Comparison of ENCODE assay signal across 10 cellular contexts in the genomic region with DNA sequence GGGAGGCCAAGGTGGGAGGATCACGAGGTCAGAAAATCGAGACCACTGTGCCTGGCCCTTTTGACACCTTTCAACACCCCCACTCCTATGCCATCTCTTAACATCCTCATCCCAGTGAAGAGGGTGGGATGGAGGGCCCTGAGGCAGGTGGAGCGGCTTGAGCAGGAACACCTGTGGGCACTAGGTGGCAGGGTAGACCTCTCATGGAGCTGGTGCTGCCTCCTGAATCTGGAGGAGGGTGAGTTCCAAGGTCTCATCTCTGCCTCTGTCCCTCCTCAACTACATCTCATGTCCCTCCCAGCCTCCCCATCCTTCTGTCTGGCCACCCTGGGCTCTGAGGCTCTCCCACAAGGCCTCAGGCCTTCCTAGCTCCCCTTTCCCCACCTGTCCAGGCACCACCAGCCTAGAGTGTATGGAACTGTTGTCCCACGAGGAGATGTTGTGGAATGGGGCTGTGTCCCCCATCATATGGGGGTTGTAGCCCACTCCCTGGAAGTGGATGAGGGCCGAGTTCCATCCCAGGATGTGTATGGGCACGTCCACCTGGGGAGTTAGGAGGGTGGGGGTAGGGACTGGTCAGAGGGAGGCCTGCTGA. TPM values are rescaled to one million over a fixed set of nuclear protein-coding genes. Genes with fewer than 3 reads are reported as not detected.
DNase-seq lines count a peak whose midpoint lies in the region; ATAC-seq, FAIRE-seq and TF ChIP-seq lines count a peak whose summit lies in the region.
"Had no signal": no experiment of that assay in that cellular context is flagged by ENCODE, and none has a peak within 500 bp of the region (broad histone marks: within the 10 kb centered on the region; RNA-seq: fewer than 3 reads in every experiment).

No MANE protein-coding gene starts in this region.

- TF ChIP-seq EP300 in GM12878 (IDR thresholded peaks at IDR 0.05; ENCODE audit: borderline replicate concordance in 1 of 2, control insufficient read depth in 1 of 2, low read depth in 2 of 2, low read length in 2 of 2), result no peak

- H3K18ac ChIP-seq in neuronal stem cell (ENCODE audit: low read length), result peak overlapping the region; percentile 72

- no peak overlapping the region for H2AFZ ChIP-seq in GM12878 (ENCODE audit: control insufficient read depth, low read depth, low read length)
- H2AFZ ChIP-seq in neuronal stem cell (ENCODE audit: low read length), result no peak overlapping the region

- H3K27me3 ChIP-seq in GM12878 (replicated peaks in 1 of 2; ENCODE audit: control insufficient read depth in 2 of 2, insufficient read depth in 2 of 2, low read length in 1 of 2), result no peaks in the 10 kb centered on the region; a peak in 2 of 4 replicates
- H3K27me3 ChIP-seq in neuronal stem cell (ENCODE audit: control insufficient read depth in 3 of 3, insufficient read depth in 3 of 3, low read depth in 1 of 3, low read length in 3 of 3), result peaks cover 0 to 31% (median 17%) of the 10 kb centered on the region in 3 experiments
- no peaks in the 10 kb centered on the region for H3K27me3 ChIP-seq in uterus

- peak; percentile 59 to 69 (median 61) for TF ChIP-seq CTCF in GM12878 (IDR thresholded peaks at IDR 0.05 in 2 of 3, conservative IDR thresholded peaks at IDR 0.05 in 1 of 3; ENCODE audit: control insufficient read depth in 2 of 3, extremely low read depth in 1 of 3, insufficient read depth in 1 of 3, low read depth in 3 of 3, low read length in 3 of 3)
- no peak for TF ChIP-seq CTCF in uterus (IDR thresholded peaks at IDR 0.05)
- no peak for TF ChIP-seq CTCF in coronary artery (IDR thresholded peaks at IDR 0.05)

- BruUV-seq in GM12878 (replicated peaks; lab: Mats Ljungman, UMichigan), result no TSS peak

- H4K8ac ChIP-seq in neuronal stem cell (ENCODE audit: low read depth, low read length), result no peak overlapping the region

- H3K9ac ChIP-seq in GM12878 (ENCODE audit: control insufficient read depth, insufficient read depth, low read length) (no peak overlapping the region), neuronal stem cell (ENCODE audit: low read depth, low read length, poor library complexity) (no peak overlapping the region)

- RAD21 ChIA-PET in GM12878 (lab: Charles Lee; ENCODE audit: unreplicated experiment), result interaction anchor here (0.6 to 1.8 kb wide), 3 partner anchors 75 to 144 kb away, joined by 3 to 6 read pairs (median 3); no protein-coding TSS in a partner anchor

- 7% methylated on average over 6 of the region's 6 CpGs for WGBS in GM12878 (ENCODE audit: insufficient coverage, insufficient replicate concordance, low lambda C conversion rate, missing lambda C conversion rate)
- no CpG with 5 or more reads among the region's 6 CpGs for WGBS in neuronal stem cell (ENCODE audit: extremely low coverage in 2 of 2, insufficient read length in 2 of 2, insufficient replicate concordance in 1 of 2), 2 donors

- H3K79me2 ChIP-seq in GM12878 (ENCODE audit: control insufficient read depth, insufficient read depth, low read length), result no peaks in the 10 kb centered on the region

- H2BK120ac ChIP-seq in neuronal stem cell (ENCODE audit: low read depth, low read length), result no peak overlapping the region

- intact Hi-C loops in GM12878 (cut with micrococcal nuclease; ENCODE audit: unreplicated experiment), result no loop called here
- intact Hi-C loops in uterus (cut with DNase I; ENCODE audit: low total_unique reads), result no loop called here

- TF ChIP-seq RAD21 in GM12878 (IDR thresholded peaks at IDR 0.05; ENCODE audit: insufficient read depth, low read depth, low read length), result peak; percentile 20; the same call in 1 of the 2 replicates

- H3K23ac ChIP-seq in neuronal stem cell (ENCODE audit: low read depth, low read length, poor library complexity), result peak overlapping the region; percentile 75

- H2AK5ac ChIP-seq in neuronal stem cell (ENCODE audit: low read depth, low read length), result no peak overlapping the region

- no peak overlapping the region for H2BK15ac ChIP-seq in neuronal stem cell (ENCODE audit: low read length)

- no peak overlapping the region for H2BK5ac ChIP-seq in neuronal stem cell (ENCODE audit: low read length)

- H4K91ac ChIP-seq in neuronal stem cell (ENCODE audit: low read depth, low read length, poor library complexity), result no peak overlapping the region

- no peaks in the 10 kb centered on the region for H3K36me3 ChIP-seq in GM12878 (ENCODE audit: control insufficient read depth in 2 of 2, insufficient read depth in 2 of 2, low read length in 1 of 2)
- H3K36me3 ChIP-seq in neuronal stem cell (replicated peaks in 1 of 2; ENCODE audit: control insufficient read depth in 2 of 2, insufficient read depth in 2 of 2, low read length in 2 of 2), result no peaks in the 10 kb centered on the region
- no peaks in the 10 kb centered on the region for H3K36me3 ChIP-seq in uterus

- peak; percentile 62 for FAIRE-seq in GM12878 (lab: Jason Lieb, UNC)
- FAIRE-seq: G401.6 had no signal

- no peak overlapping the region for H3K4ac ChIP-seq in neuronal stem cell (ENCODE audit: low read length)

- SMC1A ChIA-PET in GM12878 (lab: Charles Lee; ENCODE audit: uncharacterized antibody, unreplicated experiment), result interaction anchor here (0.7 to 2.5 kb wide), 4 partner anchors 53 to 847 kb away, joined by 3 to 9 read pairs (median 4); no protein-coding TSS in a partner anchor

- H4K20me1 ChIP-seq in GM12878 (ENCODE audit: control insufficient read depth, insufficient read depth), result no peaks in the 10 kb centered on the region

- H3K4me3 ChIP-seq in GM12878, result no peak overlapping the region
- no peak overlapping the region for H3K4me3 ChIP-seq in neuronal stem cell (ENCODE audit: low read length in 2 of 2)
- H3K4me3 ChIP-seq in uterus, result no peak overlapping the region
- no peak overlapping the region for H3K4me3 ChIP-seq in coronary artery

- in situ Hi-C loops in GM12878 (cut with MboI), result no loop called here

- no peak overlapping the region for H3K27ac ChIP-seq in GM12878 (ENCODE audit: control insufficient read depth, insufficient read depth)
- no peak overlapping the region for H3K27ac ChIP-seq in neuronal stem cell (replicated peaks; ENCODE audit: low read length)
- no peak overlapping the region for H3K27ac ChIP-seq in uterus
- H3K27ac ChIP-seq in coronary artery, result no peak overlapping the region

- H3K4me1 ChIP-seq in GM12878 (ENCODE audit: control insufficient read depth, insufficient read depth, low read length) (no peaks in the 10 kb centered on the region), neuronal stem cell (ENCODE audit: control insufficient read depth in 2 of 2, insufficient read depth in 1 of 2, low read depth in 1 of 2, low read length in 2 of 2) (peaks cover 0 to 2% of the 10 kb centered on the region in 2 donors), uterus (no peaks in the 10 kb centered on the region)

- DNase-seq in NCI-H510A (lab: John Stamatoyannopoulos, UW) (peak; percentile 10), NCI-H510A treated with DMSO at 0.1 percent for 48 hours (lab: John Stamatoyannopoulos, UW) (no peak), HuH-7 (ENCODE audit: low spot score) (peak; percentile 86), GM12878 (ENCODE audit: low read depth, low spot score) (no peak), neuronal stem cell (ENCODE audit: low spot score) (no peak), uterus (no peak), coronary artery (ENCODE audit: low spot score) (no peak)
- no peak for DNase-seq in effector CD8-positive, alpha-beta T cell (lab: John Stamatoyannopoulos, UW)

- TF ChIP-seq POLR2A in GM12878 (IDR thresholded peaks at IDR 0.05; ENCODE audit: low read depth, low read length) (no peak), uterus (IDR thresholded peaks at IDR 0.05) (no peak)

- no peak overlapping the region for H2BK12ac ChIP-seq in neuronal stem cell (ENCODE audit: low read length)

- H3K4me2 ChIP-seq in GM12878 (ENCODE audit: control insufficient read depth, insufficient read depth), result no peak overlapping the region
- no peak overlapping the region for H3K4me2 ChIP-seq in neuronal stem cell (ENCODE audit: insufficient read depth, low read length, poor library complexity, severe bottlenecking)

- peak overlapping the region; percentile 14 for H3K14ac ChIP-seq in neuronal stem cell (ENCODE audit: low read length)

- CTCF ChIA-PET in GM12878 (lab: Yijun Ruan, JAX), result interaction anchor here (0.6 to 2.4 kb wide), 13 partner anchors 9 to 890 kb away, joined by 3 to 9 read pairs (median 4); partner anchors contain the start of gene CDK5R2

- H3K9me3 ChIP-seq in GM12878 (replicated peaks; ENCODE audit: control insufficient read depth, insufficient read depth, low read length), result no peaks in the 10 kb centered on the region
- peaks cover 0 to 2% of the 10 kb centered on the region in 2 donors for H3K9me3 ChIP-seq in neuronal stem cell (replicated peaks in 1 of 2; ENCODE audit: control insufficient read depth in 2 of 2, insufficient read depth in 1 of 2, low read depth in 1 of 2, low read length in 2 of 2)
- H3K9me3 ChIP-seq in uterus, result no peaks in the 10 kb centered on the region

- ATAC-seq in GM12878, result peak; percentile 89

- POLR2A ChIA-PET in GM12878 (lab: Charles Lee), result interaction anchor here (0.6 kb wide), 1 partner anchor 218 kb away, joined by 4 read pairs; no protein-coding TSS in a partner anchor

- H3K79me1 ChIP-seq in neuronal stem cell (ENCODE audit: low read depth, low read length), result no peaks in the 10 kb centered on the region

RNA-seq across cellular contexts. Expression of gene CRYBA2, which starts 17.0 kb away (rescaled TPM):
- total RNA-seq in GM12878 (2013; cell fraction: nucleolus; rRNA removed), result not detected in 2 replicates
- total RNA-seq in GM12878 (2014; rRNA removed) (not detected in 2 replicates), GM12878 (2014; rRNA removed; fragmentation: Illumina TruSeq; extraction: Trizol) (not detected in 2 replicates), GM12878 (2021) (not detected in 2 replicates), uterus (not detected)
- not detected for polyA plus RNA-seq in GM12878 (2011; ENCODE audit: low read depth)
- polyA plus RNA-seq in GM12878 (2011; rRNA removed) (not detected in 2 replicates), GM12878 (2014; fragmentation: Illumina TruSeq; extraction: Trizol) (not detected in 2 replicates), GM12878 (2014; fragmentation: Nextera tagmentation; extraction: Ambion mirVana) (not detected), GM12878 (2014; rRNA removed) (not detected in 2 replicates), GM12878 (2016; fragmentation: Nextera tagmentation; extraction: Ambion mirVana) (not detected)
- polyA plus RNA-seq in GM12878 (2011; cell fraction: cytosol; rRNA removed), result not detected in 2 replicates
- not detected in 2 replicates for polyA plus RNA-seq in GM12878 (2011; cell fraction: nucleus; rRNA removed)
- not detected in 2 replicates for polyA plus RNA-seq in GM12878 (2012)
- not detected in 2 replicates for polyA minus RNA-seq in GM12878 (2011; rRNA and poly(A)+ RNA removed)
- polyA minus RNA-seq in GM12878 (2011; cell fraction: cytosol; rRNA and poly(A)+ RNA removed), result not detected in 2 replicates
- polyA minus RNA-seq in GM12878 (2011; cell fraction: nucleus; rRNA and poly(A)+ RNA removed), result not detected in 2 replicates
- polyA plus RNA-seq in neuronal stem cell (2013, experiment 1 of 2), result not detected
- not detected for polyA plus RNA-seq in neuronal stem cell (2013, experiment 2 of 2)
- total RNA-seq: T-helper 1 cell treated with Interleukin-12 subunit alpha and Interleukin-12 subunit beta and Interleukin-4 antibody, amounts not matched to agents 30 ng/mL and 1 ng/mL, for 36 hours had no signal

RNA-seq across cellular contexts. Expression of gene FEV, which starts 25.3 kb away (rescaled TPM):
- total RNA-seq in GM12878 (2013; cell fraction: nucleolus; rRNA removed), result not detected in 2 replicates
- not detected in 2 replicates for total RNA-seq in GM12878 (2014; rRNA removed)
- total RNA-seq in GM12878 (2014; rRNA removed; fragmentation: Illumina TruSeq; extraction: Trizol), result not detected in 2 replicates
- not detected in 2 replicates for total RNA-seq in GM12878 (2021)
- polyA plus RNA-seq in GM12878 (2011; ENCODE audit: low read depth), result not detected
- not detected in 2 replicates for polyA plus RNA-seq in GM12878 (2011; rRNA removed)
- polyA plus RNA-seq in GM12878 (2011; cell fraction: cytosol; rRNA removed), result not detected in 2 replicates
- not detected in 2 replicates for polyA plus RNA-seq in GM12878 (2011; cell fraction: nucleus; rRNA removed)
- polyA plus RNA-seq in GM12878 (2012), result not detected in 2 replicates
- polyA plus RNA-seq in GM12878 (2014; fragmentation: Illumina TruSeq; extraction: Trizol), result not detected in 2 replicates
- not detected for polyA plus RNA-seq in GM12878 (2014; fragmentation: Nextera tagmentation; extraction: Ambion mirVana)
- polyA plus RNA-seq in GM12878 (2014; rRNA removed), result not detected in 2 replicates
- polyA plus RNA-seq in GM12878 (2016; fragmentation: Nextera tagmentation; extraction: Ambion mirVana), result not detected
- polyA minus RNA-seq in GM12878 (2011; rRNA and poly(A)+ RNA removed), result not detected in 2 replicates
- polyA minus RNA-seq in GM12878 (2011; cell fraction: cytosol; rRNA and poly(A)+ RNA removed), result not detected in 2 replicates
- not detected in 2 replicates for polyA minus RNA-seq in GM12878 (2011; cell fraction: nucleus; rRNA and poly(A)+ RNA removed)
- not detected for polyA plus RNA-seq in neuronal stem cell (2013, experiment 1 of 2)
- not detected for polyA plus RNA-seq in neuronal stem cell (2013, experiment 2 of 2)
- not detected for total RNA-seq in uterus
- total RNA-seq: T-helper 1 cell treated with Interleukin-12 subunit alpha and Interleukin-12 subunit beta and Interleukin-4 antibody, amounts not matched to agents 30 ng/mL and 1 ng/mL, for 36 hours had no signal

RNA-seq across cellular contexts. Expression of gene CFAP65, which starts 31.1 kb away (rescaled TPM):
- total RNA-seq in GM12878 (2013; cell fraction: nucleolus; rRNA removed), result not detected in 2 replicates
- total RNA-seq in GM12878 (2014; rRNA removed), result not detected in 2 replicates
- total RNA-seq in GM12878 (2014; rRNA removed; fragmentation: Illumina TruSeq; extraction: Trizol), result not detected in 2 replicates
- total RNA-seq in GM12878 (2021), result not detected in 2 replicates
- not detected for polyA plus RNA-seq in GM12878 (2011; ENCODE audit: low read depth)
- not detected in 2 replicates for polyA plus RNA-seq in GM12878 (2011; rRNA removed)
- polyA plus RNA-seq in GM12878 (2011; cell fraction: cytosol; rRNA removed), result 0.07 TPM in 1 of 2 replicates, not detected in the other
- polyA plus RNA-seq in GM12878 (2011; cell fraction: nucleus; rRNA removed), result not detected in 2 replicates
- polyA plus RNA-seq in GM12878 (2012), result not detected in 2 replicates
- polyA plus RNA-seq in GM12878 (2014; fragmentation: Illumina TruSeq; extraction: Trizol), result not detected in 2 replicates
- not detected for polyA plus RNA-seq in GM12878 (2014; fragmentation: Nextera tagmentation; extraction: Ambion mirVana)
- not detected in 2 replicates for polyA plus RNA-seq in GM12878 (2014; rRNA removed)
- polyA plus RNA-seq in GM12878 (2016; fragmentation: Nextera tagmentation; extraction: Ambion mirVana), result not detected
- not detected in 2 replicates for polyA minus RNA-seq in GM12878 (2011; rRNA and poly(A)+ RNA removed)
- polyA minus RNA-seq in GM12878 (2011; cell fraction: cytosol; rRNA and poly(A)+ RNA removed), result not detected in 2 replicates
- polyA minus RNA-seq in GM12878 (2011; cell fraction: nucleus; rRNA and poly(A)+ RNA removed), result not detected in 2 replicates
- 0.26 TPM for polyA plus RNA-seq in neuronal stem cell (2013, experiment 1 of 2)
- 0.26 TPM for polyA plus RNA-seq in neuronal stem cell (2013, experiment 2 of 2)
- total RNA-seq in uterus, result 1 to 10 TPM in 3 of 4 donors, under 1 TPM in 1; 0.21 to 3.5 (median 1.9) TPM
- total RNA-seq: T-helper 1 cell treated with Interleukin-12 subunit alpha and Interleukin-12 subunit beta and Interleukin-4 antibody, amounts not matched to agents 30 ng/mL and 1 ng/mL, for 36 hours had no signal

RNA-seq across cellular contexts. Expression of gene IHH, which starts 50.5 kb away (rescaled TPM):
- total RNA-seq in GM12878 (2013; cell fraction: nucleolus; rRNA removed), result not detected in 2 replicates
- not detected in 2 replicates for total RNA-seq in GM12878 (2014; rRNA removed)
- not detected in 2 replicates for total RNA-seq in GM12878 (2014; rRNA removed; fragmentation: Illumina TruSeq; extraction: Trizol)
- total RNA-seq in GM12878 (2021), result not detected in 2 replicates
- polyA plus RNA-seq in GM12878 (2011; ENCODE audit: low read depth), result not detected
- polyA plus RNA-seq in GM12878 (2011; rRNA removed), result not detected in 2 replicates
- not detected in 2 replicates for polyA plus RNA-seq in GM12878 (2011; cell fraction: cytosol; rRNA removed)
- 0.06 TPM in 1 of 2 replicates, not detected in the other for polyA plus RNA-seq in GM12878 (2011; cell fraction: nucleus; rRNA removed)
- polyA plus RNA-seq in GM12878 (2012), result not detected in 2 replicates
- not detected in 2 replicates for polyA plus RNA-seq in GM12878 (2014; fragmentation: Illumina TruSeq; extraction: Trizol)
- not detected for polyA plus RNA-seq in GM12878 (2014; fragmentation: Nextera tagmentation; extraction: Ambion mirVana)
- polyA plus RNA-seq in GM12878 (2014; rRNA removed), result 0.04 TPM in 1 of 2 replicates, not detected in the other
- not detected for polyA plus RNA-seq in GM12878 (2016; fragmentation: Nextera tagmentation; extraction: Ambion mirVana)
- not detected in 2 replicates for polyA minus RNA-seq in GM12878 (2011; rRNA and poly(A)+ RNA removed)
- not detected in 2 replicates for polyA minus RNA-seq in GM12878 (2011; cell fraction: cytosol; rRNA and poly(A)+ RNA removed)
- polyA minus RNA-seq in GM12878 (2011; cell fraction: nucleus; rRNA and poly(A)+ RNA removed), result 0.29 TPM in 1 of 2 replicates, not detected in the other
- not detected for polyA plus RNA-seq in neuronal stem cell (2013, experiment 1 of 2)
- polyA plus RNA-seq in neuronal stem cell (2013, experiment 2 of 2), result not detected
- under 1 TPM in 1 of 4 donors, not detected in 3; 0.83 TPM for total RNA-seq in uterus
- total RNA-seq: T-helper 1 cell treated with Interleukin-12 subunit alpha and Interleukin-12 subunit beta and Interleukin-4 antibody, amounts not matched to agents 30 ng/mL and 1 ng/mL, for 36 hours had no signal

RNA-seq across cellular contexts. Expression of gene CDK5R2, which starts 50.8 kb away (rescaled TPM):
- total RNA-seq in GM12878 (2013; cell fraction: nucleolus; rRNA removed), result 0.17 TPM in 1 of 2 replicates, not detected in the other
- total RNA-seq in GM12878 (2014; rRNA removed), result not detected in 2 replicates
- total RNA-seq in GM12878 (2014; rRNA removed; fragmentation: Illumina TruSeq; extraction: Trizol), result not detected in 2 replicates
- not detected in 2 replicates for total RNA-seq in GM12878 (2021)
- polyA plus RNA-seq in GM12878 (2011; ENCODE audit: low read depth), result not detected
- polyA plus RNA-seq in GM12878 (2011; rRNA removed), result not detected in 2 replicates
- polyA plus RNA-seq in GM12878 (2011; cell fraction: cytosol; rRNA removed), result 0.03 TPM in 1 of 2 replicates, not detected in the other
- not detected in 2 replicates for polyA plus RNA-seq in GM12878 (2011; cell fraction: nucleus; rRNA removed)
- polyA plus RNA-seq in GM12878 (2012), result 0.08 TPM in 1 of 2 replicates, not detected in the other
- not detected in 2 replicates for polyA plus RNA-seq in GM12878 (2014; fragmentation: Illumina TruSeq; extraction: Trizol)
- polyA plus RNA-seq in GM12878 (2014; fragmentation: Nextera tagmentation; extraction: Ambion mirVana), result not detected
- not detected in 2 replicates for polyA plus RNA-seq in GM12878 (2014; rRNA removed)
- polyA plus RNA-seq in GM12878 (2016; fragmentation: Nextera tagmentation; extraction: Ambion mirVana), result not detected
- polyA minus RNA-seq in GM12878 (2011; rRNA and poly(A)+ RNA removed), result 0.07 TPM in 1 of 2 replicates, not detected in the other
- not detected in 2 replicates for polyA minus RNA-seq in GM12878 (2011; cell fraction: cytosol; rRNA and poly(A)+ RNA removed)
- 0.12 and 0.19 TPM in 2 replicates for polyA minus RNA-seq in GM12878 (2011; cell fraction: nucleus; rRNA and poly(A)+ RNA removed)
- 0.10 TPM for polyA plus RNA-seq in neuronal stem cell (2013, experiment 1 of 2)
- polyA plus RNA-seq in neuronal stem cell (2013, experiment 2 of 2), result 0.10 TPM
- not detected for total RNA-seq in uterus
- total RNA-seq: T-helper 1 cell treated with Interleukin-12 subunit alpha and Interleukin-12 subunit beta and Interleukin-4 antibody, amounts not matched to agents 30 ng/mL and 1 ng/mL, for 36 hours had no signal

Comparison
In these comparisons a context has a peak if more than half of its experiments do, and no peak if none do; other contexts are left out.
1. DNase-seq: peak in NCI-H510A (single experiment) and HuH-7 (single experiment); none in NCI-H510A treated with DMSO at 0.1 percent for 48 hours (single experiment), GM12878 (single experiment), neuronal stem cell (single experiment), effector CD8-positive, alpha-beta T cell (single experiment), uterus (0 of 2) and coronary artery (single experiment).
2. CTCF ChIP-seq: peak in GM12878 (3 of 3); none in uterus (0 of 4) and coronary artery (single experiment).